20 cellular contexts compared by ENCODE assay signal in the genomic region with DNA sequence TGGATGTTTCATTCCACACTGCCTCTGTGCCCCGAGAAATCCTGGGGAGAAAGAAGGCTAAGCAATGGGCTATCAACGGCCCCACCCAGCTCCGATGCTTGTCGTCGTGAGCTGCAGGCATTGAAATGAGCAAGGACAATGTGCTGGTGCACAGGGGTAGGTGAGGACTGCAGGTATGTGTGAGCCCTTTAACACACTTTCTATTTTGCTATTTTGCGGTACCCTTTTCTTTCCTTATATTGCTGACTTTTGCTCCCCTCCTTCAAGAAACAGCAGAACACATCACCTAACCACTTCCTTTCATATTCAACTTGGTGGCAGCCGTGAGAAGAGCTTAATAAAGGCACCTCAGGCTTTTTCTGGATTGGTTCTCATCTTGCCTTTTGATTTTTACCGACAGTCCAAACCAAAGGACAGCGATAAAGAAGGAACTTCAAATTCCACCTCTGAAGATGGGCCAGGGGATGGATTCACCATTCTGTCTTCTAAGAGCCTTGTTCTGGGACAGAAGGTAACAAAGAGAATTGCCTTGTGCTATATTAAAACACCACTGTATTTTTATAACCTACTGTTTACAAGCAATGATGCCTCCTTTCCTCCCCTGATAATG. TPM values are rescaled to one million over a fixed set of nuclear protein-coding genes. Genes with fewer than 3 reads are reported as not detected.
DNase-seq lines count a peak whose midpoint lies in the region; ATAC-seq and TF ChIP-seq lines count a peak whose summit lies in the region.
"Had no signal": no experiment of that assay in that cellular context is flagged by ENCODE, and none has a peak within 500 bp of the region (broad histone marks: within the 10 kb centered on the region; RNA-seq: fewer than 3 reads in every experiment).

No MANE protein-coding gene starts in this region.

- peak; percentile 92 for ATAC-seq in activated CD4-positive, alpha-beta T cell treated with anti-CD3 and anti-CD28 coated beads for 36 hours
- peak; percentile 62 to 80 (median 73) for ATAC-seq in natural killer cell
- no peak for ATAC-seq in HG03439 (IDR thresholded peaks at IDR 0.05; ENCODE audit: unreplicated experiment)
- ATAC-seq: lower lobe of right lung had no signal

- H3K4me1 Mint-ChIP-seq in activated CD4-positive, alpha-beta T cell treated with anti-CD3 and anti-CD28 coated beads for 36 hours: peaks cover 36% of the 10 kb centered on the region
- peaks cover 45% of the 10 kb centered on the region in 2 donors for H3K4me1 Mint-ChIP-seq in natural killer cell
- H3K4me1 Mint-ChIP-seq: neural crest cell had no signal

- H3K27me3 Mint-ChIP-seq in activated CD4-positive, alpha-beta T cell treated with anti-CD3 and anti-CD28 coated beads for 36 hours: no peaks in the 10 kb centered on the region
- no peaks in the 10 kb centered on the region for H3K27me3 Mint-ChIP-seq in natural killer cell (ENCODE audit: low read depth in 2 of 2)
- H3K27me3 Mint-ChIP-seq: type B pancreatic cell had no signal

- peak overlapping the region; percentile 72 for H3K4me3 Mint-ChIP-seq in activated CD4-positive, alpha-beta T cell treated with anti-CD3 and anti-CD28 coated beads for 36 hours
- peak overlapping the region; percentile 80 for H3K4me3 Mint-ChIP-seq in natural killer cell
- H3K4me3 Mint-ChIP-seq: neural crest cell, type B pancreatic cell had no signal

- POLR2A ChIA-PET in activated CD4-positive, alpha-beta T cell treated with anti-CD3 and anti-CD28 coated beads for 36 hours (lab: Charles Lee): interaction anchor here (0.6 to 0.7 kb wide), 3 partner anchors 150 to 1177 kb away, joined by 3 to 4 read pairs (median 4); no protein-coding TSS in a partner anchor

- no peaks in the 10 kb centered on the region for H3K9me3 ChIP-seq in KOPT-K1 (ENCODE audit: insufficient read depth, low read length, poor library complexity, severe bottlenecking)
- H3K9me3 ChIP-seq: BLaER1 treated with 17β-estradiol and CSF1 and Interleukin-3, amounts not matched to agents 10 nM and 100 nM; lower lobe of right lung had no signal

- TF ChIP-seq CTCF in natural killer cell (IDR thresholded peaks at IDR 0.05): no peak

- H3K36me3 Mint-ChIP-seq in activated CD4-positive, alpha-beta T cell treated with anti-CD3 and anti-CD28 coated beads for 36 hours (ENCODE audit: low read depth): peaks cover 6% of the 10 kb centered on the region
- H3K36me3 Mint-ChIP-seq in natural killer cell: no peaks in the 10 kb centered on the region

- H3K27ac Mint-ChIP-seq in activated CD4-positive, alpha-beta T cell treated with anti-CD3 and anti-CD28 coated beads for 36 hours: peak overlapping the region; percentile 80
- H3K27ac Mint-ChIP-seq in natural killer cell: peak overlapping the region; percentile 78 to 86
- H3K27ac Mint-ChIP-seq: type B pancreatic cell had no signal

- intact Hi-C loops in activated CD4-positive, alpha-beta T cell treated with anti-CD3 and anti-CD28 coated beads for 36 hours (cut with DNase I, micrococcal nuclease): no loop called here
- intact Hi-C loops in natural killer cell (cut with micrococcal nuclease): no loop called here

- peak overlapping the region; percentile 47 for H3K27ac ChIP-seq in KOPT-K1 (ENCODE audit: low read depth, low read length, poor library complexity, severe bottlenecking)
- H3K27ac ChIP-seq: BLaER1 treated with 17β-estradiol and CSF1 and Interleukin-3, amounts not matched to agents 10 nM and 100 nM; lower lobe of right lung had no signal

- DNase-seq in activated CD4-positive, alpha-beta T cell treated with anti-CD3 and anti-CD28 coated beads for 36 hours: peak; percentile 52
- no peak for DNase-seq in activated CD4-positive, alpha-beta T cell treated with anti-CD3 and anti-CD28 coated beads, Interleukin-2, amount 50 U/mL, for 4 hours
- DNase-seq in activated gamma-delta T cell treated with anti-CD3 and anti-CD28 coated beads, Interleukin-2, amount 50 U/mL, for 16 hours (ENCODE audit: low read depth): peak; percentile 12
- DNase-seq in natural killer cell (no peak), RKO (ENCODE audit: low spot score) (no peak), NCI-H1092 treated with DMSO at 0.1 percent for 48 hours (lab: John Stamatoyannopoulos, UW) (no peak)
- DNase-seq: 8988T, cortex of kidney, erythroblast, lower lobe of right lung, NCI-H146, NCI-H2227 treated with DMSO at 0.1 percent for 48 hours, retina, SHP77 treated with DMSO at 0.1 percent for 48 hours, T-helper 9 cell had no signal

- no peaks in the 10 kb centered on the region for H3K36me3 ChIP-seq in KOPT-K1 (ENCODE audit: insufficient read depth, low read length)

- CTCF ChIA-PET in activated CD4-positive, alpha-beta T cell treated with anti-CD3 and anti-CD28 coated beads for 36 hours (lab: Charles Lee): interaction anchor here (0.9 to 4.7 kb wide), 11 partner anchors 11 to 464 kb away, joined by 3 to 37 read pairs (median 4); partner anchors contain the start of gene TYSND1

- H3K9me3 Mint-ChIP-seq in activated CD4-positive, alpha-beta T cell treated with anti-CD3 and anti-CD28 coated beads for 36 hours (ENCODE audit: low read depth): no peaks in the 10 kb centered on the region
- no peaks in the 10 kb centered on the region for H3K9me3 Mint-ChIP-seq in natural killer cell
- H3K9me3 Mint-ChIP-seq: neural crest cell, type B pancreatic cell had no signal

RNA-seq across cellular contexts. Expression of gene AIFM2, which starts 39.2 kb away (rescaled TPM):
- 1 to 10 TPM; 4.6 to 5.2 TPM for total RNA-seq in activated CD4-positive, alpha-beta T cell treated with anti-CD3 and anti-CD28 coated beads for 36 hours
- 1 to 10 TPM; 3.7 to 4.2 (median 3.9) TPM for total RNA-seq in natural killer cell

RNA-seq across cellular contexts. Expression of gene MACROH2A2, which starts 40.8 kb away (rescaled TPM):
- 1 to 10 TPM; 3.6 to 4.2 TPM for total RNA-seq in activated CD4-positive, alpha-beta T cell treated with anti-CD3 and anti-CD28 coated beads for 36 hours
- total RNA-seq in natural killer cell: 1 to 10 TPM in 2 of 3 donors, under 1 TPM in 1; 0.78 to 1.4 (median 1.1) TPM

RNA-seq across cellular contexts. Expression of gene TYSND1, which starts 53.1 kb away (rescaled TPM):
- 10 to 100 TPM; 11.5 to 14.9 TPM for total RNA-seq in activated CD4-positive, alpha-beta T cell treated with anti-CD3 and anti-CD28 coated beads for 36 hours
- 10 to 100 TPM; 12.0 to 17.9 (median 12.4) TPM for total RNA-seq in natural killer cell

Comparison
In these comparisons a context has a peak if more than half of its experiments do, and no peak if none do; other contexts are left out.
1. DNase-seq: peak in activated CD4-positive, alpha-beta T cell treated with anti-CD3 and anti-CD28 coated beads for 36 hours (single experiment) and activated gamma-delta T cell treated with anti-CD3 and anti-CD28 coated beads, Interleukin-2, amount 50 U/mL, for 16 hours (single experiment); none in activated CD4-positive, alpha-beta T cell treated with anti-CD3 and anti-CD28 coated beads, Interleukin-2, amount 50 U/mL, for 4 hours (0 of 2), natural killer cell (single experiment), RKO (single experiment) and NCI-H1092 treated with DMSO at 0.1 percent for 48 hours (single experiment).